9 cellular contexts compared by ENCODE assay signal in the genomic region with DNA sequence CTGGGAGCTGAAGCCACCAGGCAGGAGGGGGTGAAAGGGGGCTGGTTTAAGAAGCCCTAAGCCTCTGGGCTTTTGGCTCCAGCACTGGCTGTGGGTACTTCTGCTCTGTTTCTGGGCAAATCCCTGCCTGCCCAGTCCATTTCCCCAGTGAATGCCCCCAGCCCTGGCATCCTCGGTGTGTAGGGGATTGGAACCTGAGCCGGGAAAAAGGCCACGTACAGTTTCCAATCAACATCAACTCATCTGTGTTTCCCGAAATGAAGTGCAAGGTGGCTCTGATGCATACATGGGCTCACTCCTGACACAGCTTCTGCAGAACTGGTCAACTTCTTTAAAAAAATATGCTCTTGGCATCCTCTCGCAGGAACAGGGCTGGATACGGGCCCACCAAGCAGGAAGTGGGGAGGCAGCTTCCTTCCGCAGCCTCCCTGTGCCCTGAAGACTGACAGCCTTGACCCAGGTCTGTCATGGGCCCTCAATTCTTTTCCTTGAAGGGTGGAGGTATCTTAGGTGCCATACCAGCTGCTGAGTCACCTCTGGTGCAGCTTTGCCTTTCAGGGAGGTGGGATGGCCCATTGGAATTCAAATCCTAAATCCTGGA.
DNase-seq lines count a peak whose midpoint lies in the region; ATAC-seq and TF ChIP-seq lines count a peak whose summit lies in the region.
"Had no signal": no experiment of that assay in that cellular context is flagged by ENCODE, and none has a peak within 500 bp of the region (broad histone marks: within the 10 kb centered on the region; RNA-seq: fewer than 3 reads in every experiment).

No MANE protein-coding gene starts in this region.

- TF ChIP-seq CTCF in omental fat pad (IDR thresholded peaks at IDR 0.05) = no peak

- H3K27me3 ChIP-seq in HAP-1 (ENCODE audit: low read depth) = no peaks in the 10 kb centered on the region

- H3K4me1 ChIP-seq in HAP-1 = no peaks in the 10 kb centered on the region

- peak; percentile 25 for ATAC-seq in HG03135 (IDR thresholded peaks at IDR 0.05; ENCODE audit: unreplicated experiment)
- peak; percentile 14 for ATAC-seq in omental fat pad (ENCODE audit: low FRiP score)
- no peak for ATAC-seq in GM21786 (IDR thresholded peaks at IDR 0.05; ENCODE audit: unreplicated experiment)

- DNase-seq in DMS79 treated with DMSO at 0.1 percent for 48 hours (lab: John Stamatoyannopoulos, UW) (peak; percentile 16), DMS79 (lab: John Stamatoyannopoulos, UW) (no peak), caudate nucleus (lab: John Stamatoyannopoulos, UW) (no peak), omental fat pad (ENCODE audit: low spot score) (no peak), epidermal melanocyte (ENCODE audit: insufficient read length, low spot score) (no peak), HAP-1 (ENCODE audit: low spot score in 2 of 2) (no peak)

- H3K27ac ChIP-seq in caudate nucleus (ENCODE audit: low read depth, low read length) = peak overlapping the region; percentile 63
- H3K27ac ChIP-seq: 22Rv1 had no signal

- peaks cover 8% of the 10 kb centered on the region for H3K36me3 ChIP-seq in HAP-1 (replicated peaks)

- in situ Hi-C loops in HAP-1 (cut with MboI; ENCODE audit: low sequenced_read_pairs) = no loop called here

- no peaks in the 10 kb centered on the region for H3K9me3 ChIP-seq in HAP-1

- H3K4me3 ChIP-seq in HAP-1 = no peak overlapping the region
